6 cellular contexts compared by ENCODE assay signal in genomic region chr14:75011356-75012097, GRCh38. TPM values are rescaled to one million over a fixed set of nuclear protein-coding genes. Genes with fewer than 3 reads are reported as not detected.
DNase-seq lines count a peak whose midpoint lies in the region; ATAC-seq and TF ChIP-seq lines count a peak whose summit lies in the region.

No MANE protein-coding gene starts in this region.

- H3K9me3 ChIP-seq in adrenal gland (replicated peaks in 1 of 3): no peaks in the 10 kb centered on the region

- no peaks in the 10 kb centered on the region for H3K27me3 ChIP-seq in adrenal gland

- H3K27ac Mint-ChIP-seq in naive thymus-derived CD8-positive, alpha-beta T cell: peak overlapping the region; percentile 28 to 89 (median 75)

- H3K27ac ChIP-seq in adrenal gland: peak overlapping the region in 4 of 5 donors; percentile 33 to 61 (median 59)

- peaks cover 3 to 81% (median 13%) of the 10 kb centered on the region in 3 donors for H3K36me3 Mint-ChIP-seq in naive thymus-derived CD8-positive, alpha-beta T cell

- no peak for TF ChIP-seq CTCF in adrenal gland (IDR thresholded peaks at IDR 0.05)

- DNase-seq in GM03348 (ENCODE audit: low spot score): peak; percentile 55
- peak in 1 of 7 donors; percentile 15 for DNase-seq in adrenal gland
- DNase-seq in naive thymus-derived CD8-positive, alpha-beta T cell: no peak
- DNase-seq in NCI-H526 treated with DMSO at 0.1 percent for 48 hours (lab: John Stamatoyannopoulos, UW): no peak
- DNase-seq in NCI-H345 treated with DMSO at 0.1 percent for 48 hours (lab: John Stamatoyannopoulos, UW; ENCODE audit: unreplicated experiment): no peak

- 24 to 36% (median 31%) methylated on average over 4 of the region's 4 CpGs for WGBS in adrenal gland, 4 donors

- no peak for TF ChIP-seq POLR2A in adrenal gland (IDR thresholded peaks at IDR 0.05)

- POLR2A ChIA-PET in naive thymus-derived CD8-positive, alpha-beta T cell (lab: Charles Lee): no interaction called here

- peaks cover 0 to 60% of the 10 kb centered on the region in 2 donors for H3K36me3 ChIP-seq in adrenal gland (replicated peaks in 1 of 2)

- H3K4me1 Mint-ChIP-seq in naive thymus-derived CD8-positive, alpha-beta T cell: peaks cover 11 to 22% (median 16%) of the 10 kb centered on the region in 4 donors

- intact Hi-C loops in adrenal gland (cut with DNase I): no loop called here

- H3K4me3 Mint-ChIP-seq in naive thymus-derived CD8-positive, alpha-beta T cell: no peak overlapping the region

- ATAC-seq in naive thymus-derived CD8-positive, alpha-beta T cell: no peak
- no peak for ATAC-seq in HG02973 (IDR thresholded peaks at IDR 0.05; ENCODE audit: unreplicated experiment)

- H3K9me3 Mint-ChIP-seq in naive thymus-derived CD8-positive, alpha-beta T cell: no peaks in the 10 kb centered on the region

- H3K4me3 ChIP-seq in adrenal gland: no peak overlapping the region

- H3K27me3 Mint-ChIP-seq in naive thymus-derived CD8-positive, alpha-beta T cell: no peaks in the 10 kb centered on the region

- peaks cover 32 to 46% of the 10 kb centered on the region in 2 donors for H3K4me1 ChIP-seq in adrenal gland (replicated peaks in 1 of 2)

RNA-seq across cellular contexts. Expression of gene EIF2B2, which starts 8.8 kb away (rescaled TPM):
- total RNA-seq in adrenal gland: 10 to 100 TPM; 20.6 to 90.9 (median 51.6) TPM
- polyA plus RNA-seq in adrenal gland: 10 to 100 TPM; 23.4 to 90.2 (median 32.8) TPM
- total RNA-seq in naive thymus-derived CD8-positive, alpha-beta T cell: 10 to 100 TPM; 28.7 to 36.7 TPM
- polyA plus RNA-seq in naive thymus-derived CD8-positive, alpha-beta T cell: 10 to 100 TPM; 14.1 to 26.7 (median 17.5) TPM

RNA-seq across cellular contexts. Expression of gene MLH3, which starts 39.7 kb away (rescaled TPM):
- total RNA-seq in adrenal gland: 10 to 100 TPM; 22.2 to 51.4 (median 27.5) TPM
- polyA plus RNA-seq in adrenal gland: 10 to 100 TPM; 25.6 to 47.9 (median 46.8) TPM
- 10 to 100 TPM; 26.9 to 31.2 TPM for total RNA-seq in naive thymus-derived CD8-positive, alpha-beta T cell
- 10 to 100 TPM in 2 of 3 donors, 1 to 10 TPM in 1; 9.3 to 11.9 (median 10.8) TPM for polyA plus RNA-seq in naive thymus-derived CD8-positive, alpha-beta T cell

RNA-seq across cellular contexts. Expression of gene ACYP1, which starts 52.3 kb away (rescaled TPM):
- total RNA-seq in adrenal gland: 10 to 100 TPM; 11.5 to 36.5 (median 17.8) TPM
- 10 to 100 TPM; 23.2 to 73.0 (median 66.8) TPM for polyA plus RNA-seq in adrenal gland
- 10 to 100 TPM; 24.5 to 25.1 TPM for total RNA-seq in naive thymus-derived CD8-positive, alpha-beta T cell
- 10 to 100 TPM; 12.8 to 17.7 (median 13.2) TPM for polyA plus RNA-seq in naive thymus-derived CD8-positive, alpha-beta T cell

RNA-seq across cellular contexts. Expression of gene PGF, which starts 56.1 kb away (rescaled TPM):
- 10 to 100 TPM in 3 of 8 donors, 1 to 10 TPM in 5; 2.1 to 12.7 (median 5.3) TPM for total RNA-seq in adrenal gland
- polyA plus RNA-seq in adrenal gland: 1 to 10 TPM; 1.7 to 5.1 (median 4.5) TPM
- not detected for total RNA-seq in naive thymus-derived CD8-positive, alpha-beta T cell
- polyA plus RNA-seq in naive thymus-derived CD8-positive, alpha-beta T cell: under 1 TPM in 1 of 3 donors, not detected in 2; 0.13 TPM

RNA-seq across cellular contexts. Expression of gene ZC2HC1C, which starts 57.9 kb away (rescaled TPM):
- total RNA-seq in adrenal gland: 1 to 10 TPM; 1.9 to 9.5 (median 5.6) TPM
- 10 to 100 TPM in 1 of 3 donors, 1 to 10 TPM in 2; 6.1 to 12.1 (median 6.8) TPM for polyA plus RNA-seq in adrenal gland
- under 1 TPM in 1 of 2 experiments, not detected in 1; 0.70 TPM for total RNA-seq in naive thymus-derived CD8-positive, alpha-beta T cell
- polyA plus RNA-seq in naive thymus-derived CD8-positive, alpha-beta T cell: 1 to 10 TPM in 1 of 3 donors, under 1 TPM in 1, not detected in 1; 0.69 to 1.2 TPM
